In the genomic region with DNA sequence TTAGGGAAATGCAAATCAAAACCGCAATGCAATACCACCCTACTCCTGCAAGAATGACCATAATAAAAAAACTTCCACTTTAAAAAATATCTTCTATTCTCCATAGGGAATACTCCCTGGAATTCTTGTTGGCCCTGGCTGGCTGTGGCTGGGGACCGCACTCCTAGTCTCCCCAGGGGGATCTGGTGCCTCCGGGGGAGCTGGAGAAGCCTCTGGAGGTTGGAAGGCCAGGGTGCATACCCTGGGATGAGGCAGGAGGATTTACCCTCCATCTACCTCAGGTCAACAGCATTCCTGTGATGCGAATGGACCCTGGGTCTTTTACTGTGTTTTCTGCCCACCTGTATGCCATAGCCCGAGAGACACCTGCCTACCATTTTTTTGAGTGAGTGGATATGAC, we compare ENCODE assay signal across 38 cellular contexts.
"Had no signal": no experiment of that assay in that cellular context is flagged by ENCODE, and none has a peak within 500 bp of the region (broad histone marks: within the 10 kb centered on the region; RNA-seq: fewer than 3 reads in every experiment).

No MANE protein-coding gene starts in this region.

- H3K9me3 ChIP-seq: adrenal gland, ascending aorta, body of pancreas, breast epithelium had no signal

- H3K4me1 ChIP-seq: ascending aorta, body of pancreas, breast epithelium had no signal

- H3K4me3 ChIP-seq: adrenal gland, ascending aorta, body of pancreas, breast epithelium, cardiac muscle cell had no signal

- H3K36me3 ChIP-seq: adrenal gland, ascending aorta, brain microvascular endothelial cell, breast epithelium, cardiac muscle cell had no signal

- H3K36me3 Mint-ChIP-seq: activated naive CD4-positive, alpha-beta T cell treated with anti-CD3 and anti-CD28 coated beads, Interleukin-2, amount 10 ng/mL, durations not matched to agents 7 days and 5 days; activated naive CD4-positive, alpha-beta T cell treated with anti-CD3 and anti-CD28 coated beads, Interleukin-2, amount 50 U/mL, for 24 hours; activated naive CD4-positive, alpha-beta T cell treated with anti-CD3 and anti-CD28 coated beads, Interleukin-2, amount 50 U/mL, for 72 hours; activated naive CD8-positive, alpha-beta T cell; activated naive CD8-positive, alpha-beta T cell treated with anti-CD3 and anti-CD28 coated beads for 36 hours; activated naive CD8-positive, alpha-beta T cell treated with anti-CD3 and anti-CD28 coated beads, Interleukin-2, amount 10 ng/mL, durations not matched to agents 7 days and 5 days; brain had no signal

- H3K9me3 Mint-ChIP-seq: activated naive CD4-positive, alpha-beta T cell treated with anti-CD3 and anti-CD28 coated beads for 36 hours; activated naive CD4-positive, alpha-beta T cell treated with anti-CD3 and anti-CD28 coated beads, Interleukin-2, amount 10 ng/mL, durations not matched to agents 7 days and 5 days; activated naive CD4-positive, alpha-beta T cell treated with anti-CD3 and anti-CD28 coated beads, Interleukin-2, amount 50 U/mL, for 24 hours; activated naive CD4-positive, alpha-beta T cell treated with anti-CD3 and anti-CD28 coated beads, Interleukin-2, amount 50 U/mL, for 72 hours; activated naive CD8-positive, alpha-beta T cell treated with anti-CD3 and anti-CD28 coated beads for 36 hours; activated naive CD8-positive, alpha-beta T cell treated with anti-CD3 and anti-CD28 coated beads, Interleukin-2, amount 10 ng/mL, durations not matched to agents 7 days and 5 days; activated naive CD8-positive, alpha-beta T cell treated with anti-CD3 and anti-CD28 coated beads, Interleukin-2, amount 50 U/mL, for 24 hours; activated T-cell treated with anti-CD3 and anti-CD28 coated beads, Interleukin-2, amount 50 U/mL, for 24 hours; activated T-cell treated with anti-CD3 and anti-CD28 coated beads, Interleukin-2, amount 50 U/mL, for 4 hours; activated T-cell treated with anti-CD3 and anti-CD28 coated beads, Interleukin-2, amount 50 U/mL, for 72 hours; activated T-helper 1 cell treated with anti-CD3 and anti-CD28 coated beads, Interleukin-12 subunit alpha, Interleukin-12 subunit beta, Interleukin-2, Interleukin-4 antibody, amounts not matched to agents 30 ng/mL and 10 ng/mL and 1 ng/mL, durations not matched to agents 14 hours and 24 hours and 36 hours; activated T-helper 17 cell treated with anti-CD3 and anti-CD28 coated beads, Interleukin-2, amount 50 U/mL, for 72 hours; activated T-helper 2 cell treated with anti-CD3 and anti-CD28 coated beads, Interferon-gamma antibody, Interleukin-2, Interleukin-4, amounts not matched to agents 10 μg/mL and 5 μg/mL and 100 μg/mL, durations not matched to agents 14 hours and 24 hours and 36 hours; brain; central memory CD8-positive, alpha-beta T cell had no signal

- H3K27ac ChIP-seq: adrenal gland, ascending aorta, body of pancreas, brain microvascular endothelial cell, breast epithelium, cardiac muscle cell had no signal

- H3K4me3 Mint-ChIP-seq: activated naive CD4-positive, alpha-beta T cell treated with anti-CD3 and anti-CD28 coated beads for 36 hours; activated naive CD4-positive, alpha-beta T cell treated with anti-CD3 and anti-CD28 coated beads, Interleukin-2, amount 10 ng/mL, durations not matched to agents 7 days and 5 days; activated naive CD4-positive, alpha-beta T cell treated with anti-CD3 and anti-CD28 coated beads, Interleukin-2, amount 50 U/mL, for 24 hours; activated naive CD8-positive, alpha-beta T cell; activated naive CD8-positive, alpha-beta T cell treated with anti-CD3 and anti-CD28 coated beads for 36 hours; activated naive CD8-positive, alpha-beta T cell treated with anti-CD3 and anti-CD28 coated beads, Interleukin-2, amount 10 ng/mL, durations not matched to agents 7 days and 5 days; activated naive CD8-positive, alpha-beta T cell treated with anti-CD3 and anti-CD28 coated beads, Interleukin-2, amount 50 U/mL, for 24 hours; activated T-cell treated with anti-CD3 and anti-CD28 coated beads, Interleukin-2, amount 50 U/mL, for 24 hours; activated T-cell treated with anti-CD3 and anti-CD28 coated beads, Interleukin-2, amount 50 U/mL, for 4 hours; activated T-cell treated with anti-CD3 and anti-CD28 coated beads, Interleukin-2, amount 50 U/mL, for 72 hours; activated T-helper 1 cell treated with anti-CD3 and anti-CD28 coated beads, Interleukin-12 subunit alpha, Interleukin-12 subunit beta, Interleukin-2, Interleukin-4 antibody, amounts not matched to agents 30 ng/mL and 10 ng/mL and 1 ng/mL, durations not matched to agents 14 hours and 24 hours and 36 hours; activated T-helper 17 cell treated with anti-CD3 and anti-CD28 coated beads, Interleukin-2, amount 50 U/mL, for 72 hours; brain; central memory CD8-positive, alpha-beta T cell had no signal

- H3K27ac Mint-ChIP-seq: activated naive CD4-positive, alpha-beta T cell treated with anti-CD3 and anti-CD28 coated beads for 36 hours; activated naive CD4-positive, alpha-beta T cell treated with anti-CD3 and anti-CD28 coated beads, Interleukin-2, amount 10 ng/mL, durations not matched to agents 7 days and 5 days; activated naive CD4-positive, alpha-beta T cell treated with anti-CD3 and anti-CD28 coated beads, Interleukin-2, amount 50 U/mL, for 24 hours; activated naive CD4-positive, alpha-beta T cell treated with anti-CD3 and anti-CD28 coated beads, Interleukin-2, amount 50 U/mL, for 72 hours; activated naive CD8-positive, alpha-beta T cell; activated naive CD8-positive, alpha-beta T cell treated with anti-CD3 and anti-CD28 coated beads for 36 hours; activated naive CD8-positive, alpha-beta T cell treated with anti-CD3 and anti-CD28 coated beads, Interleukin-2, amount 10 ng/mL, durations not matched to agents 7 days and 5 days; activated naive CD8-positive, alpha-beta T cell treated with anti-CD3 and anti-CD28 coated beads, Interleukin-2, amount 50 U/mL, for 24 hours; activated T-cell treated with anti-CD3 and anti-CD28 coated beads, Interleukin-2, amount 50 U/mL, for 24 hours; activated T-cell treated with anti-CD3 and anti-CD28 coated beads, Interleukin-2, amount 50 U/mL, for 72 hours; activated T-helper 1 cell treated with anti-CD3 and anti-CD28 coated beads, Interleukin-12 subunit alpha, Interleukin-12 subunit beta, Interleukin-2, Interleukin-4 antibody, amounts not matched to agents 30 ng/mL and 10 ng/mL and 1 ng/mL, durations not matched to agents 14 hours and 24 hours and 36 hours; activated T-helper 17 cell treated with anti-CD3 and anti-CD28 coated beads, Interleukin-2, amount 50 U/mL, for 72 hours; activated T-helper 2 cell treated with anti-CD3 and anti-CD28 coated beads, Interferon-gamma antibody, Interleukin-2, Interleukin-4, amounts not matched to agents 10 μg/mL and 5 μg/mL and 100 μg/mL, durations not matched to agents 14 hours and 24 hours and 36 hours had no signal

- H3K27me3 ChIP-seq: adrenal gland, ascending aorta, brain microvascular endothelial cell, cardiac muscle cell had no signal

- H3K4me1 Mint-ChIP-seq: activated naive CD4-positive, alpha-beta T cell treated with anti-CD3 and anti-CD28 coated beads, Interleukin-2, amount 10 ng/mL, durations not matched to agents 7 days and 5 days; activated naive CD4-positive, alpha-beta T cell treated with anti-CD3 and anti-CD28 coated beads, Interleukin-2, amount 50 U/mL, for 24 hours; activated naive CD8-positive, alpha-beta T cell treated with anti-CD3 and anti-CD28 coated beads for 36 hours; activated naive CD8-positive, alpha-beta T cell treated with anti-CD3 and anti-CD28 coated beads, Interleukin-2, amount 10 ng/mL, durations not matched to agents 7 days and 5 days; activated naive CD8-positive, alpha-beta T cell treated with anti-CD3 and anti-CD28 coated beads, Interleukin-2, amount 50 U/mL, for 24 hours; activated T-helper 17 cell treated with anti-CD3 and anti-CD28 coated beads, Interleukin-2, amount 50 U/mL, for 72 hours; central memory CD8-positive, alpha-beta T cell had no signal

- DNase-seq: activated effector memory CD4-positive, alpha-beta T cell treated with anti-CD3 and anti-CD28 coated beads, Interleukin-2, amount 50 U/mL, for 16 hours; activated effector memory CD4-positive, alpha-beta T cell treated with Interleukin-2 at 50 U/mL for 16 hours; activated gamma-delta T cell; activated gamma-delta T cell treated with Interleukin-2 at 50 U/mL for 16 hours; activated naive CD4-positive, alpha-beta T cell; activated naive CD4-positive, alpha-beta T cell treated with anti-CD3 and anti-CD28 coated beads for 36 hours; activated naive CD4-positive, alpha-beta T cell treated with anti-CD3 and anti-CD28 coated beads, Interleukin-2, amount 10 ng/mL, durations not matched to agents 7 days and 5 days; activated naive CD4-positive, alpha-beta T cell treated with anti-CD3 and anti-CD28 coated beads, Interleukin-2, amount 50 U/mL, for 16 hours; activated naive CD4-positive, alpha-beta T cell treated with Interleukin-2 at 50 U/mL for 16 hours; activated naive CD8-positive, alpha-beta T cell treated with anti-CD3 and anti-CD28 coated beads for 36 hours; activated naive CD8-positive, alpha-beta T cell treated with anti-CD3 and anti-CD28 coated beads, Interleukin-2, amount 10 ng/mL, durations not matched to agents 7 days and 5 days; activated naive CD8-positive, alpha-beta T cell treated with anti-CD3 and anti-CD28 coated beads, Interleukin-2, amount 50 U/mL, for 24 hours; activated T-cell treated with anti-CD3 and anti-CD28 coated beads, Interleukin-2, amount 50 U/mL, for 1 hour; activated T-cell treated with anti-CD3 and anti-CD28 coated beads, Interleukin-2, amount 50 U/mL, for 24 hours; activated T-cell treated with anti-CD3 and anti-CD28 coated beads, Interleukin-2, amount 50 U/mL, for 4 hours; activated T-cell treated with anti-CD3 and anti-CD28 coated beads, Interleukin-2, amount 50 U/mL, for 48 hours; activated T-cell treated with anti-CD3 and anti-CD28 coated beads, Interleukin-2, amount 50 U/mL, for 72 hours; adrenal gland; amniotic stem cell; amygdala; anterior cingulate cortex; aorta; body of pancreas; brain microvascular endothelial cell; caudate nucleus; central memory CD4-positive, alpha-beta T cell; cerebellar nuclear complex had no signal
